ENCODE assay signal across 2 cellular contexts in genomic region chr4:63901311-63901710, GRCh38.
TF ChIP-seq lines count a peak whose summit lies in the region.

No MANE protein-coding gene starts in this region.

TF ChIP-seq in GM23338, 12 proteins besides CTCF, POLR2A, EP300 and RAD21:
- peak; percentile 83 for TF ChIP-seq ZNF462 (CRISPR knock-in tag; IDR thresholded peaks at IDR 0.05)
- no peak for TF ChIP-seq STAT1 (IDR thresholded peaks at IDR 0.05; ENCODE audit: unreplicated experiment)
- TF ChIP-seq NANOG (IDR thresholded peaks at IDR 0.05; ENCODE audit: borderline replicate concordance), result peak; percentile 72; the same call in 1 of the 2 replicates
- TF ChIP-seq CREB1 (CRISPR knock-in tag; IDR thresholded peaks at IDR 0.05; ENCODE audit: low read depth), result peak; percentile 3; the same call in 1 of the 2 replicates

TF ChIP-seq in H1, 55 proteins besides CTCF, POLR2A, EP300 and RAD21 (continued from another document):
- TF ChIP-seq TCF12 (IDR thresholded peaks at IDR 0.05; ENCODE audit: low read depth, low read length) (peak; percentile 76; the same call in 1 of the 2 replicates), SIX5 (IDR thresholded peaks at IDR 0.05; ENCODE audit: low read depth, low read length) (no peak), ZNF274 (IDR thresholded peaks at IDR 0.05; ENCODE audit: borderline replicate concordance, extremely low read depth, low read length) (no peak), POLR2AphosphoS5 (IDR thresholded peaks at IDR 0.05; ENCODE audit: low read depth, low read length) (peak; percentile 28; the same call in 1 of the 2 replicates), POU5F1 (IDR thresholded peaks at IDR 0.05; ENCODE audit: low read depth, low read length) (peak; percentile 53; the same call in 1 of the 2 replicates), TAF1 (IDR thresholded peaks at IDR 0.05; ENCODE audit: low read depth, low read length) (no peak), NANOG (IDR thresholded peaks at IDR 0.05; ENCODE audit: insufficient read depth, low read depth, low read length, poor library complexity, severe bottlenecking) (peak; percentile 88)
